Comparison of ENCODE assay signal across 26 cellular contexts in genomic region chr15:62578960-62579359, GRCh38.
"Had no signal": no experiment of that assay in that cellular context is flagged by ENCODE, and none has a peak within 500 bp of the region (broad histone marks: within the 10 kb centered on the region; RNA-seq: fewer than 3 reads in every experiment).

No MANE protein-coding gene starts in this region.

- H3K36me3 ChIP-seq: left lung, lower lobe of right lung, ovary, right atrium auricular region, right lobe of liver, tibial nerve, uterus had no signal

- H3K4me1 Mint-ChIP-seq: immature natural killer cell; mesothelial cell of epicardium; stimulated activated naive CD8-positive, alpha-beta T cell treated with anti-CD3 and anti-CD28 coated beads, Interleukin-15, amount 100 ng/mL, for 72 hours had no signal

- H3K4me1 ChIP-seq: left lung, lower lobe of right lung, right lobe of liver, uterus had no signal

- DNase-seq: hypothalamus; immature natural killer cell; kidney; left lung; lower lobe of right lung; mammary epithelial cell; mesendoderm; naive thymus-derived CD4-positive, alpha-beta T cell; ovary; right lobe of liver; stimulated activated CD4-positive, alpha-beta T cell treated with anti-CD3 and anti-CD28 coated beads, Interleukin-1b, Interleukin-23, amount 100 ng/mL, for 48 hours; stimulated activated CD4-positive, alpha-beta T cell treated with anti-CD3 and anti-CD28 coated beads, Interleukin-2, amount 100 ng/mL, for 48 hours; stimulated activated CD4-positive, alpha-beta T cell treated with anti-CD3 and anti-CD28 coated beads, Interleukin-4, amount 100 ng/mL, for 4 hours; stimulated activated CD8-positive, alpha-beta memory T cell treated with anti-CD3 and anti-CD28 coated beads, Interleukin-4, amount 100 ng/mL, for 48 hours; stimulated activated naive CD4-positive, alpha-beta T cell treated with Interleukin-2 at 50 U/mL for 16 hours; stimulated activated naive CD8-positive, alpha-beta T cell treated with anti-CD3 and anti-CD28 coated beads, Interleukin-15, amount 100 ng/mL, for 72 hours; substantia nigra; uterus had no signal

- H3K27ac ChIP-seq: left lung, lower lobe of right lung, ovary, right atrium auricular region, right lobe of liver, tibial nerve, uterus had no signal

- H3K27me3 Mint-ChIP-seq: progenitor cell of endocrine pancreas, type B pancreatic cell had no signal

- H3K4me3 Mint-ChIP-seq: immature natural killer cell; mesothelial cell of epicardium; naive thymus-derived CD4-positive, alpha-beta T cell; natural killer cell treated with Interleukin-12 subunit alpha and Interleukin-12 subunit beta and Interleukin-15 and Interleukin-18, amount 100 ng/mL, for 72 hours; stimulated activated memory B cell treated with anti-CD40 and anti-IgM and Interleukin-4, amounts not matched to agents 10 μg/mL and 1 μg/mL and 100 μg/mL, for 72 hours; stimulated activated naive CD8-positive, alpha-beta T cell treated with anti-CD3 and anti-CD28 coated beads, Interleukin-15, amount 100 ng/mL, for 72 hours; type B pancreatic cell had no signal

- H3K4me2 ChIP-seq: smooth muscle cell had no signal

- H3K27me3 ChIP-seq: left lung, ovary, right atrium auricular region, right lobe of liver, tibial nerve, uterus had no signal

- ATAC-seq: left lung; lower lobe of right lung; naive thymus-derived CD4-positive, alpha-beta T cell; right lobe of liver; stimulated activated memory B cell treated with anti-CD40 and anti-IgM and Interleukin-4, amounts not matched to agents 10 μg/mL and 1 μg/mL and 100 μg/mL, for 72 hours; stimulated activated naive CD8-positive, alpha-beta T cell treated with anti-CD3 and anti-CD28 coated beads, Interleukin-15, amount 100 ng/mL, for 72 hours had no signal

- H3K36me3 Mint-ChIP-seq: immature natural killer cell; mesothelial cell of epicardium; naive thymus-derived CD4-positive, alpha-beta T cell; natural killer cell treated with Interleukin-12 subunit alpha and Interleukin-12 subunit beta and Interleukin-15 and Interleukin-18, amount 100 ng/mL, for 72 hours; stimulated activated memory B cell treated with anti-CD40 and anti-IgM and Interleukin-4, amounts not matched to agents 10 μg/mL and 1 μg/mL and 100 μg/mL, for 72 hours had no signal

- H3K9me3 Mint-ChIP-seq: mesothelial cell of epicardium; natural killer cell treated with Interleukin-12 subunit alpha and Interleukin-12 subunit beta and Interleukin-15 and Interleukin-18, amount 100 ng/mL, for 72 hours; stimulated activated memory B cell treated with anti-CD40 and anti-IgM and Interleukin-4, amounts not matched to agents 10 μg/mL and 1 μg/mL and 100 μg/mL, for 72 hours; stimulated activated naive CD8-positive, alpha-beta T cell treated with anti-CD3 and anti-CD28 coated beads, Interleukin-15, amount 100 ng/mL, for 72 hours; type B pancreatic cell had no signal

- H3K27ac Mint-ChIP-seq: immature natural killer cell; mesothelial cell of epicardium; naive thymus-derived CD4-positive, alpha-beta T cell; natural killer cell treated with Interleukin-12 subunit alpha and Interleukin-12 subunit beta and Interleukin-15 and Interleukin-18, amount 100 ng/mL, for 72 hours; progenitor cell of endocrine pancreas; stimulated activated memory B cell treated with anti-CD40 and anti-IgM and Interleukin-4, amounts not matched to agents 10 μg/mL and 1 μg/mL and 100 μg/mL, for 72 hours; stimulated activated naive CD8-positive, alpha-beta T cell treated with anti-CD3 and anti-CD28 coated beads, Interleukin-15, amount 100 ng/mL, for 72 hours; type B pancreatic cell had no signal

- H3K9me3 ChIP-seq: left lung, lower lobe of right lung, ovary, right atrium auricular region, right lobe of liver, tibial nerve, uterus had no signal

- H3K4me3 ChIP-seq: left lung, lower lobe of right lung, ovary, right atrium auricular region, right lobe of liver, smooth muscle cell, tibial nerve, uterus had no signal
